ENCODE assay signal across 7 cellular contexts in the genomic region with DNA sequence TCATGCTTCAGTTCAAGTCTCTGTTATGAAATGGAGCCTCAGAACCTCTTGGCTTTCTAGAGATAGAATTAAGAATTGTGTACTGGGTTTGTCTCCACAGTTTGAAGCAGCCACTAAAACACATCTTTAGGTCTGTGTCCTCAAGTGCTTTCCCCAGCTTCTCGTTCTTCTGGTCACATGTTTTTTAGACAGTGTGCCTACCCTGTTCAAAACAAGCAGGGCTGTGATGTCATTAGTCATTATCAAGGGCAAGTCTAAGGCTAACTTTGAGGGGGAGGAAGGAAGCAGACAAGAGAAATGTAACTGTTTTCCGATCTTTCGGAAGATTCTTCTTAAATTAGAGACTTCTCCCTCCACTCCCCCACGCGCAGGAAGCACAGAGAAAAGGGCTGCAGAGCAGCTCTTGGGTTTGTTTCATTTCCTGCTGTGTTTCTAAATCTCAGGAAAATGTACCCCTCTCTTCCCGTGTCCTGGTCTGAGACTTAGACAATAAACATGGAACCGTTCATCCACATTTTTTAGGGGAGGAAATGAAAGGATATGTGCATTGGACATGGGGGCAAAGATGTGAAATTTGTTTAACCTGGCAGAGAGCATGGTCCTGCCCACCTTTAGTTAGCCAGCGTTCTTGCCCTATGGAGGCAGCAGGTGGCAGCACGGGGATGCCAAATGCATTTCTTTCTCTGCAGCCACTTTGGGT. TPM values are rescaled to one million over a fixed set of nuclear protein-coding genes. Genes with fewer than 3 reads are reported as not detected.
DNase-seq lines count a peak whose midpoint lies in the region; ATAC-seq, FAIRE-seq and TF ChIP-seq lines count a peak whose summit lies in the region.

No MANE protein-coding gene starts in this region.

- peak; percentile 52 for DNase-seq in ELF-1 (ENCODE audit: low read depth, low spot score)
- DNase-seq in T-helper 2 cell treated with Interferon-gamma antibody and Interleukin-4, amounts not matched to agents 5 μg/mL and 100 μg/mL, for 36 hours (ENCODE audit: low spot score) = peak; percentile 23
- peak; percentile 37 for DNase-seq in HepG2 (ENCODE audit: low spot score)
- peak; percentile 37 for DNase-seq in stimulated activated CD8-positive, alpha-beta memory T cell treated with anti-CD3 and anti-CD28 coated beads, Interleukin-4, amount 100 ng/mL, for 24 hours (ENCODE audit: low read depth)

- TF ChIP-seq EP300 in HepG2 (IDR thresholded peaks at IDR 0.05; ENCODE audit: low read depth in 2 of 2, low read length in 2 of 2) (no peak), HepG2 (CRISPR knock-in tag; IDR thresholded peaks at IDR 0.05; ENCODE audit: borderline replicate concordance) (no peak)

- H3K36me3 ChIP-seq in KMS-11 (ENCODE audit: insufficient read depth) (no peaks in the 10 kb centered on the region), HepG2 (replicated peaks in 1 of 2; ENCODE audit: control insufficient read depth in 1 of 2, insufficient read depth in 2 of 2, low read length in 2 of 2) (peaks cover 4 to 15% of the 10 kb centered on the region in 2 experiments; a peak in 4 of 5 replicates)

- TF ChIP-seq POLR2A in HepG2 (IDR thresholded peaks at IDR 0.05; ENCODE audit: insufficient read depth in 1 of 2, low read depth in 2 of 2, low read length in 2 of 2) = no peak

- POLR2A ChIA-PET in HepG2 (lab: Yijun Ruan, JAX) = no interaction called here

- no peaks in the 10 kb centered on the region for H3K79me2 ChIP-seq in KMS-11 (ENCODE audit: insufficient read depth, low read depth)
- H3K79me2 ChIP-seq in HepG2 (ENCODE audit: insufficient read depth, low read length) = peaks cover 5% of the 10 kb centered on the region

- peaks cover 13% of the 10 kb centered on the region for H3K36me3 Mint-ChIP-seq in T-helper 2 cell treated with Interferon-gamma antibody and Interleukin-4, amounts not matched to agents 5 μg/mL and 100 μg/mL, for 36 hours (ENCODE audit: low read depth)
- H3K36me3 Mint-ChIP-seq in brain = peaks cover 31% of the 10 kb centered on the region

- peaks cover 28% of the 10 kb centered on the region for H3K4me1 ChIP-seq in KMS-11 (ENCODE audit: low read depth, poor library complexity, severe bottlenecking)
- H3K4me1 ChIP-seq in HepG2 (ENCODE audit: insufficient read depth, low read length) = peaks cover 60% of the 10 kb centered on the region

- H4K20me1 ChIP-seq in KMS-11 (ENCODE audit: insufficient read depth) (no peaks in the 10 kb centered on the region), HepG2 (ENCODE audit: insufficient read depth, low read length) (no peaks in the 10 kb centered on the region)

- peak; percentile 4 for FAIRE-seq in HepG2 (lab: Jason Lieb, UNC)

- no peaks in the 10 kb centered on the region for H3K27me3 ChIP-seq in KMS-11 (ENCODE audit: insufficient read depth, low read depth)
- H3K27me3 ChIP-seq in HepG2 (ENCODE audit: control insufficient read depth in 1 of 2, insufficient read depth in 2 of 2, low read length in 2 of 2) = no peaks in the 10 kb centered on the region; a peak in 1 of 5 replicates

- TSS peak; percentile 24 for BruUV-seq in HepG2 (replicated peaks; lab: Mats Ljungman, UMichigan)

- H3K4me1 Mint-ChIP-seq in T-helper 2 cell treated with Interferon-gamma antibody and Interleukin-4, amounts not matched to agents 5 μg/mL and 100 μg/mL, for 36 hours (ENCODE audit: low read depth) = peaks cover 27% of the 10 kb centered on the region
- H3K4me1 Mint-ChIP-seq in brain = peaks cover 74% of the 10 kb centered on the region

- peaks cover 14% of the 10 kb centered on the region for H3K27me3 Mint-ChIP-seq in T-helper 2 cell treated with Interferon-gamma antibody and Interleukin-4, amounts not matched to agents 5 μg/mL and 100 μg/mL, for 36 hours (ENCODE audit: low read depth)
- H3K27me3 Mint-ChIP-seq in brain = peaks cover 18% of the 10 kb centered on the region

- no peak overlapping the region for H3K4me3 ChIP-seq in KMS-11 (IDR thresholded peaks at IDR 0.05; ENCODE audit: insufficient read depth, low read depth, low read length)
- no peak overlapping the region for H3K4me3 ChIP-seq in HepG2 (replicated peaks in 1 of 3; ENCODE audit: insufficient read depth in 1 of 3, low read depth in 2 of 3, low read length in 3 of 3)

- intact Hi-C loops in HepG2 (cut with micrococcal nuclease; ENCODE audit: unreplicated experiment) = loop anchor here (1.0 to 5.0 kb wide), 4 partner anchors 45 to 232 kb away; a partner anchor contains a TSS

- no peaks in the 10 kb centered on the region for H3K9me3 Mint-ChIP-seq in T-helper 2 cell treated with Interferon-gamma antibody and Interleukin-4, amounts not matched to agents 5 μg/mL and 100 μg/mL, for 36 hours
- H3K9me3 Mint-ChIP-seq in brain = peaks cover 0 to 4% (median 0%) of the 10 kb centered on the region in 5 experiments

- H3K27ac ChIP-seq in KMS-11 (peak overlapping the region; percentile 42), HepG2 (ENCODE audit: extremely low read length, insufficient read depth, low read length) (peak overlapping the region; percentile 37)

- 63% methylated on average over 9 of the region's 9 CpGs for WGBS in HepG2 (ENCODE audit: low lambda C conversion rate)

- H3K4me2 ChIP-seq in KMS-11 (peak overlapping the region; percentile 53), HepG2 (ENCODE audit: low read depth, low read length) (peak overlapping the region; percentile 31)

- H3K4me3 Mint-ChIP-seq in T-helper 2 cell treated with Interferon-gamma antibody and Interleukin-4, amounts not matched to agents 5 μg/mL and 100 μg/mL, for 36 hours = peak overlapping the region; percentile 73
- H3K4me3 Mint-ChIP-seq in brain = peak overlapping the region; percentile 63 to 96 (median 73)

- peak overlapping the region; percentile 80 for H3K27ac Mint-ChIP-seq in T-helper 2 cell treated with Interferon-gamma antibody and Interleukin-4, amounts not matched to agents 5 μg/mL and 100 μg/mL, for 36 hours
- H3K27ac Mint-ChIP-seq in brain = peak overlapping the region in 4 of 5 experiments; percentile 54 to 91 (median 74)

- CTCF ChIA-PET in HepG2 (lab: Yijun Ruan, JAX; ENCODE audit: low intra/inter-chr PET ratio, low total read pairs) = interaction anchor here (1.0 to 2.4 kb wide), 2 partner anchors 45 to 224 kb away, joined by 4 to 19 read pairs; no protein-coding TSS in a partner anchor

- peak; percentile 62 for TF ChIP-seq RAD21 in HepG2 (CRISPR knock-in tag; IDR thresholded peaks at IDR 0.05)

- H2AFZ ChIP-seq in KMS-11 (ENCODE audit: low read depth) (peak overlapping the region; percentile 64; the same call in 1 of the 2 replicates), HepG2 (ENCODE audit: low read length) (no peak overlapping the region)

- TF ChIP-seq CTCF in KMS-11 (conservative IDR thresholded peaks at IDR 0.05; ENCODE audit: low read depth, low read length) (peak; percentile 82), brain (conservative IDR thresholded peaks at IDR 0.05) (peak; percentile 79 to 82), HepG2 (CRISPR knock-in tag; IDR thresholded peaks at IDR 0.05) (peak; percentile 85)

- in situ Hi-C loops in HepG2 (cut with HindIII; ENCODE audit: extremely low pct_ligation_motif_present, low pct_unique_long_range_greater_than_20kb) = loop anchor here (10.0 kb wide), 1 partner anchor 221 kb away; no protein-coding TSS in a partner anchor

- ATAC-seq in HepG2 (no peak), HG02852 (IDR thresholded peaks at IDR 0.05; ENCODE audit: unreplicated experiment) (no peak)

- peak overlapping the region; percentile 8; the same call in 1 of the 2 replicates for H3K9ac ChIP-seq in KMS-11
- 0 out of 2 replicates have a peak overlapping the region, but pooled peaks have one; percentile 16 for H3K9ac ChIP-seq in HepG2 (ENCODE audit: insufficient read depth, low read depth, low read length)

- H3K9me3 ChIP-seq in HepG2 (ENCODE audit: low read length) = no peaks in the 10 kb centered on the region

RNA-seq across cellular contexts. Expression of a gene that starts 3.1 kb away (rescaled TPM):
- 20.4 TPM for polyA plus RNA-seq in brain (ENCODE audit: insufficient read depth, low read depth, low replicate concordance)
- total RNA-seq in HepG2 (2016; rRNA removed; fragmentation: Illumina TruSeq; extraction: Trizol) = 20.3 and 21.6 TPM in 2 replicates
- total RNA-seq in HepG2 (2016; cell fraction: cytosol; rRNA removed; fragmentation: Illumina TruSeq; extraction: Trizol; ENCODE audit: low read depth) = 10.8 and 10.9 TPM in 2 replicates
- total RNA-seq in HepG2 (2016; cell fraction: insoluble cytoplasmic fraction; rRNA removed; fragmentation: Illumina TruSeq; extraction: Trizol) = 18.6 and 21.9 TPM in 2 replicates
- total RNA-seq in HepG2 (2016; cell fraction: membrane; rRNA removed; fragmentation: Illumina TruSeq; extraction: Trizol) = 12.8 and 14.4 TPM in 2 replicates
- 7.1 and 11.6 TPM in 2 replicates for total RNA-seq in HepG2 (2016; cell fraction: nucleus; rRNA removed; fragmentation: Illumina TruSeq; extraction: Trizol)
- polyA plus RNA-seq in HepG2 (2011; rRNA removed) = 10.0 and 11.8 TPM in 2 replicates
- polyA plus RNA-seq in HepG2 (2011; cell fraction: cytosol; rRNA removed) = 11.3 and 13.1 TPM in 2 replicates
- 4.0 and 6.6 TPM in 2 replicates for polyA plus RNA-seq in HepG2 (2011; cell fraction: nucleus; rRNA removed)
- polyA plus RNA-seq in HepG2 (2012) = 8.0 and 8.7 TPM in 2 replicates
- polyA plus RNA-seq in HepG2 (2016; cell fraction: cytosol; fragmentation: Illumina TruSeq; extraction: Trizol; ENCODE audit: low read depth) = 10.0 and 10.5 TPM in 2 replicates
- polyA plus RNA-seq in HepG2 (2016; cell fraction: insoluble cytoplasmic fraction; fragmentation: Illumina TruSeq; extraction: Trizol; ENCODE audit: low read depth) = 27.2 and 31.0 TPM in 2 replicates
- 10.9 and 12.6 TPM in 2 replicates for polyA plus RNA-seq in HepG2 (2016; cell fraction: membrane; fragmentation: Illumina TruSeq; extraction: Trizol; ENCODE audit: low read depth)
- 14.8 and 19.7 TPM in 2 replicates for polyA plus RNA-seq in HepG2 (2016; cell fraction: nucleus; fragmentation: Illumina TruSeq; extraction: Trizol; ENCODE audit: insufficient read depth, low read depth)
- polyA minus RNA-seq in HepG2 (2011; rRNA and poly(A)+ RNA removed; ENCODE audit: low replicate concordance) = 2.1 and 11.4 TPM in 2 replicates
- polyA minus RNA-seq in HepG2 (2011; cell fraction: cytosol; rRNA and poly(A)+ RNA removed) = 4.8 and 10.5 TPM in 2 replicates
- polyA minus RNA-seq in HepG2 (2011; cell fraction: nucleus; rRNA and poly(A)+ RNA removed) = 4.4 and 5.3 TPM in 2 replicates

RNA-seq across cellular contexts. Expression of a gene that starts 18.6 kb away (rescaled TPM):
- polyA plus RNA-seq in brain (ENCODE audit: insufficient read depth, low read depth, low replicate concordance) = 0.49 TPM
- total RNA-seq in HepG2 (2016; rRNA removed; fragmentation: Illumina TruSeq; extraction: Trizol) = not detected in 2 replicates
- not detected in 2 replicates for total RNA-seq in HepG2 (2016; cell fraction: cytosol; rRNA removed; fragmentation: Illumina TruSeq; extraction: Trizol; ENCODE audit: low read depth)
- not detected in 2 replicates for total RNA-seq in HepG2 (2016; cell fraction: insoluble cytoplasmic fraction; rRNA removed; fragmentation: Illumina TruSeq; extraction: Trizol)
- total RNA-seq in HepG2 (2016; cell fraction: membrane; rRNA removed; fragmentation: Illumina TruSeq; extraction: Trizol) = not detected in 2 replicates
- total RNA-seq in HepG2 (2016; cell fraction: nucleus; rRNA removed; fragmentation: Illumina TruSeq; extraction: Trizol) = not detected in 2 replicates
- polyA plus RNA-seq in HepG2 (2011; rRNA removed) = not detected in 2 replicates
- not detected in 2 replicates for polyA plus RNA-seq in HepG2 (2011; cell fraction: cytosol; rRNA removed)
- polyA plus RNA-seq in HepG2 (2011; cell fraction: nucleus; rRNA removed) = not detected in 2 replicates
- not detected in 2 replicates for polyA plus RNA-seq in HepG2 (2012)
- not detected in 2 replicates for polyA plus RNA-seq in HepG2 (2016; cell fraction: cytosol; fragmentation: Illumina TruSeq; extraction: Trizol; ENCODE audit: low read depth)
- not detected in 2 replicates for polyA plus RNA-seq in HepG2 (2016; cell fraction: insoluble cytoplasmic fraction; fragmentation: Illumina TruSeq; extraction: Trizol; ENCODE audit: low read depth)
- polyA plus RNA-seq in HepG2 (2016; cell fraction: membrane; fragmentation: Illumina TruSeq; extraction: Trizol; ENCODE audit: low read depth) = not detected in 2 replicates
- polyA plus RNA-seq in HepG2 (2016; cell fraction: nucleus; fragmentation: Illumina TruSeq; extraction: Trizol; ENCODE audit: insufficient read depth, low read depth) = not detected in 2 replicates
- not detected in 2 replicates for polyA minus RNA-seq in HepG2 (2011; rRNA and poly(A)+ RNA removed; ENCODE audit: low replicate concordance)
- not detected in 2 replicates for polyA minus RNA-seq in HepG2 (2011; cell fraction: cytosol; rRNA and poly(A)+ RNA removed)
- not detected in 2 replicates for polyA minus RNA-seq in HepG2 (2011; cell fraction: nucleus; rRNA and poly(A)+ RNA removed)

RNA-seq across cellular contexts. Expression of a gene that starts 28.7 kb away (rescaled TPM):
- polyA plus RNA-seq in brain (ENCODE audit: insufficient read depth, low read depth, low replicate concordance) (not detected), HepG2 (2011; rRNA removed) (not detected in 2 replicates)
- not detected in 2 replicates for total RNA-seq in HepG2 (2016; rRNA removed; fragmentation: Illumina TruSeq; extraction: Trizol)
- not detected in 2 replicates for total RNA-seq in HepG2 (2016; cell fraction: cytosol; rRNA removed; fragmentation: Illumina TruSeq; extraction: Trizol; ENCODE audit: low read depth)
- not detected in 2 replicates for total RNA-seq in HepG2 (2016; cell fraction: insoluble cytoplasmic fraction; rRNA removed; fragmentation: Illumina TruSeq; extraction: Trizol)
- not detected in 2 replicates for total RNA-seq in HepG2 (2016; cell fraction: membrane; rRNA removed; fragmentation: Illumina TruSeq; extraction: Trizol)
- not detected in 2 replicates for total RNA-seq in HepG2 (2016; cell fraction: nucleus; rRNA removed; fragmentation: Illumina TruSeq; extraction: Trizol)
- polyA plus RNA-seq in HepG2 (2011; cell fraction: cytosol; rRNA removed) = not detected in 2 replicates
- polyA plus RNA-seq in HepG2 (2011; cell fraction: nucleus; rRNA removed) = not detected in 2 replicates
- not detected in 2 replicates for polyA plus RNA-seq in HepG2 (2012)
- not detected in 2 replicates for polyA plus RNA-seq in HepG2 (2016; cell fraction: cytosol; fragmentation: Illumina TruSeq; extraction: Trizol; ENCODE audit: low read depth)
- not detected in 2 replicates for polyA plus RNA-seq in HepG2 (2016; cell fraction: insoluble cytoplasmic fraction; fragmentation: Illumina TruSeq; extraction: Trizol; ENCODE audit: low read depth)
- polyA plus RNA-seq in HepG2 (2016; cell fraction: membrane; fragmentation: Illumina TruSeq; extraction: Trizol; ENCODE audit: low read depth) = not detected in 2 replicates
- polyA plus RNA-seq in HepG2 (2016; cell fraction: nucleus; fragmentation: Illumina TruSeq; extraction: Trizol; ENCODE audit: insufficient read depth, low read depth) = not detected in 2 replicates
- polyA minus RNA-seq in HepG2 (2011; rRNA and poly(A)+ RNA removed; ENCODE audit: low replicate concordance) = not detected in 2 replicates
- not detected in 2 replicates for polyA minus RNA-seq in HepG2 (2011; cell fraction: cytosol; rRNA and poly(A)+ RNA removed)
- not detected in 2 replicates for polyA minus RNA-seq in HepG2 (2011; cell fraction: nucleus; rRNA and poly(A)+ RNA removed)

RNA-seq across cellular contexts. Expression of a gene that starts 50.1 kb away (rescaled TPM):
- polyA plus RNA-seq in brain (ENCODE audit: insufficient read depth, low read depth, low replicate concordance) = 41.1 TPM
- total RNA-seq in HepG2 (2016; rRNA removed; fragmentation: Illumina TruSeq; extraction: Trizol) = 17.4 and 20.8 TPM in 2 replicates
- 12.2 and 14.3 TPM in 2 replicates for total RNA-seq in HepG2 (2016; cell fraction: cytosol; rRNA removed; fragmentation: Illumina TruSeq; extraction: Trizol; ENCODE audit: low read depth)
- total RNA-seq in HepG2 (2016; cell fraction: insoluble cytoplasmic fraction; rRNA removed; fragmentation: Illumina TruSeq; extraction: Trizol) = 17.2 and 21.3 TPM in 2 replicates
- total RNA-seq in HepG2 (2016; cell fraction: membrane; rRNA removed; fragmentation: Illumina TruSeq; extraction: Trizol) = 25.3 and 25.6 TPM in 2 replicates
- total RNA-seq in HepG2 (2016; cell fraction: nucleus; rRNA removed; fragmentation: Illumina TruSeq; extraction: Trizol) = 13.8 and 15.3 TPM in 2 replicates
- 12.3 and 12.4 TPM in 2 replicates for polyA plus RNA-seq in HepG2 (2011; rRNA removed)
- polyA plus RNA-seq in HepG2 (2011; cell fraction: cytosol; rRNA removed) = 6.4 and 13.3 TPM in 2 replicates
- 2.8 and 4.6 TPM in 2 replicates for polyA plus RNA-seq in HepG2 (2011; cell fraction: nucleus; rRNA removed)
- polyA plus RNA-seq in HepG2 (2012) = 13.0 and 19.3 TPM in 2 replicates
- polyA plus RNA-seq in HepG2 (2016; cell fraction: cytosol; fragmentation: Illumina TruSeq; extraction: Trizol; ENCODE audit: low read depth) = 14.7 and 19.1 TPM in 2 replicates
- 21.0 and 21.7 TPM in 2 replicates for polyA plus RNA-seq in HepG2 (2016; cell fraction: insoluble cytoplasmic fraction; fragmentation: Illumina TruSeq; extraction: Trizol; ENCODE audit: low read depth)
- polyA plus RNA-seq in HepG2 (2016; cell fraction: membrane; fragmentation: Illumina TruSeq; extraction: Trizol; ENCODE audit: low read depth) = 23.1 and 24.9 TPM in 2 replicates
- 24.7 and 25.5 TPM in 2 replicates for polyA plus RNA-seq in HepG2 (2016; cell fraction: nucleus; fragmentation: Illumina TruSeq; extraction: Trizol; ENCODE audit: insufficient read depth, low read depth)
- 5.0 and 18.1 TPM in 2 replicates for polyA minus RNA-seq in HepG2 (2011; rRNA and poly(A)+ RNA removed; ENCODE audit: low replicate concordance)
- polyA minus RNA-seq in HepG2 (2011; cell fraction: cytosol; rRNA and poly(A)+ RNA removed) = 3.5 and 4.5 TPM in 2 replicates
- polyA minus RNA-seq in HepG2 (2011; cell fraction: nucleus; rRNA and poly(A)+ RNA removed) = 5.5 and 6.5 TPM in 2 replicates
